ENCODE assay signal across 8 cellular contexts in genomic region chr1:162195567-162195966, GRCh38.
"Had no signal": no experiment of that assay in that cellular context is flagged by ENCODE, and none has a peak within 500 bp of the region (broad histone marks: within the 10 kb centered on the region; RNA-seq: fewer than 3 reads in every experiment).

No MANE protein-coding gene starts in this region.

- H3K9ac ChIP-seq: GM23248 had no signal

- H3K4me3 ChIP-seq: GM23248, HAP-1 had no signal

- H3K9me3 Mint-ChIP-seq: HFFc6 had no signal

- H3K27ac ChIP-seq: GM23248, HL-60 had no signal

- H3K9me3 ChIP-seq: HAP-1 had no signal

- H3K4me3 Mint-ChIP-seq: HFFc6, IgD-negative memory B cell had no signal

- DNase-seq: GM23248, GOT3, H7, HFFc6 had no signal

- H2AFZ ChIP-seq: GM23248 had no signal

- H3K27ac Mint-ChIP-seq: HFFc6, IgD-negative memory B cell had no signal

- FAIRE-seq: HepG2 had no signal

- H3K36me3 ChIP-seq: HAP-1 had no signal

- H3K4me1 Mint-ChIP-seq: IgD-negative memory B cell had no signal
